In the genomic region with DNA sequence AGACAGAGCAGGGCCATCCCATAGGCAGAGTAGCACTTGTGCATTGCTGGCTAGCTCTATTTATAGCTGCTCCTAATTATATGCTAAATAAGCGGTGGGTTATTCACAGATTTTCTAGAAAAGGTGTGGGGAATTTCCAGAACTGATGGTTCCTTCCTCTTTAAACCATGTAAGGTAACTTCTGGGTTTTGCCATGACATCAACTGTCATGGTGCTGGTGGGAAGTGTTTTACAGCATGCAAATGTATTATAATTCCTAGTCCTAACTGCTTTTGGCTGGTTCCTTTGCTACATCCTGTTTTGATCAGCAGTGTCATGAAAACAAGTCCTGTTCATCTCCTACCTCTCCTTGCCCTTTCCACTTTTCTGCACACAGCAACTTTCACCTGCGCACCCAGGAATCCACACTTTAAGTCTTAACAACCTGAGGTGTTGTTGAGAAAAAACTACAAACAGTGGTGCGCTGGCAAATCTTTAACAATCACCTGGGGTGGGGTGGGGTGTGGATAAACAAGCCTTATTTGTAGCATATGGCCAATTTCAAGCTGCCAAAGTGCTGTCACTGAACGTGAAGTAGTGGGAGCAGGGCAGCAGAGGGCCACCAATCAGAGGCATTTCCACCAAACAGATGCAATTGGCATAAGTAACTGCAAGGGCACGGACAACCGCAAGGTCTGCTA, we compare ENCODE assay signal across 1 cellular context.
TF ChIP-seq lines count a peak whose summit lies in the region.

No MANE protein-coding gene starts in this region.

TF ChIP-seq in GM12878, 131 proteins besides CTCF, POLR2A, EP300 and RAD21:
- TF ChIP-seq CHD2 (IDR thresholded peaks at IDR 0.05; ENCODE audit: borderline replicate concordance, low read depth, low read length) (no peak), POU2F2 (IDR thresholded peaks at IDR 0.05; ENCODE audit: borderline replicate concordance, low read depth, low read length) (peak; percentile 53; the same call in 1 of the 3 replicates), ATF7 (IDR thresholded peaks at IDR 0.05; ENCODE audit: low read depth) (peak; percentile 31; the same call in 1 of the 2 replicates), SRF (IDR thresholded peaks at IDR 0.05; ENCODE audit: low read depth in 2 of 2, low read length in 2 of 2) (0 out of 4 replicates have a peak, but pooled peaks of 1 of the 2 experiments have one; percentile 5)
- TF ChIP-seq, protein P1, sequence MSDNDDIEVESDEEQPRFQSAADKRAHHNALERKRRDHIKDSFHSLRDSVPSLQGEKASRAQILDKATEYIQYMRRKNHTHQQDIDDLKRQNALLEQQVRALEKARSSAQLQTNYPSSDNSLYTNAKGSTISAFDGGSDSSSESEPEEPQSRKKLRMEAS (IDR thresholded peaks at IDR 0.05; ENCODE audit: low read depth, low read length) = no peak
- TF ChIP-seq, protein P2, sequence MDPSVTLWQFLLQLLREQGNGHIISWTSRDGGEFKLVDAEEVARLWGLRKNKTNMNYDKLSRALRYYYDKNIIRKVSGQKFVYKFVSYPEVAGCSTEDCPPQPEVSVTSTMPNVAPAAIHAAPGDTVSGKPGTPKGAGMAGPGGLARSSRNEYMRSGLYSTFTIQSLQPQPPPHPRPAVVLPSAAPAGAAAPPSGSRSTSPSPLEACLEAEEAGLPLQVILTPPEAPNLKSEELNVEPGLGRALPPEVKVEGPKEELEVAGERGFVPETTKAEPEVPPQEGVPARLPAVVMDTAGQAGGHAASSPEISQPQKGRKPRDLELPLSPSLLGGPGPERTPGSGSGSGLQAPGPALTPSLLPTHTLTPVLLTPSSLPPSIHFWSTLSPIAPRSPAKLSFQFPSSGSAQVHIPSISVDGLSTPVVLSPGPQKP (IDR thresholded peaks at IDR 0.05; ENCODE audit: low read depth, low read length) = no peak
